Comparison of ENCODE assay signal across 1 cellular context in genomic region chr7:73829505-73829904, GRCh38.
TF ChIP-seq lines count a peak whose summit lies in the region.

No MANE protein-coding gene starts in this region.

TF ChIP-seq in IMR-90, 13 proteins besides CTCF, POLR2A, EP300 and RAD21:
- TF ChIP-seq, protein P1, sequence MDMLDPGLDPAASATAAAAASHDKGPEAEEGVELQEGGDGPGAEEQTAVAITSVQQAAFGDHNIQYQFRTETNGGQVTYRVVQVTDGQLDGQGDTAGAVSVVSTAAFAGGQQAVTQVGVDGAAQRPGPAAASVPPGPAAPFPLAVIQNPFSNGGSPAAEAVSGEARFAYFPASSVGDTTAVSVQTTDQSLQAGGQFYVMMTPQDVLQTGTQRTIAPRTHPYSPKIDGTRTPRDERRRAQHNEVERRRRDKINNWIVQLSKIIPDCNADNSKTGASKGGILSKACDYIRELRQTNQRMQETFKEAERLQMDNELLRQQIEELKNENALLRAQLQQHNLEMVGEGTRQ (IDR thresholded peaks at IDR 0.05; ENCODE audit: low read depth, low read length) = no peak
- no peak for TF ChIP-seq CEBPB (IDR thresholded peaks at IDR 0.05; ENCODE audit: low read depth, low read length)
